In the genomic region with DNA sequence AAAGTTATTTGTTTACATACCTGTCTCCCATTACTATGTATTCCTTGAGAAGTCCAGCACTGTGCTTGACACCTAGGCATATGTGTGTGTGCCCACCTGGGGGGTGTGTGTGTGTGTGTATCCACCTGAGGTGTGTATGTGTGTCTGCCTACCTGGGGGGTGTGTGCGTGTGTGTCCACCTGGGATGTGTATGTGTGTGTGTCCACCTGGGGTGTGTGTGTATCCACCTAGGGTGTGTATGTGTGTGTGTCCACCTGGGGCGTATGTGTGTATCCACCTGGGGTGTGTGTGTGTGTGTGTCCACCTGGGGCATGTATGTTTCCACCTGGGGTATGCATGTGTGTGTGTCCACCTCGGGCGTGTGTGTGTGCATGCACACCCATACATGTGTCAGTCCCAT, we compare ENCODE assay signal across 1 cellular context.
TF ChIP-seq lines count a peak whose summit lies in the region.

No MANE protein-coding gene starts in this region.

TF ChIP-seq in WTC11, 78 proteins besides CTCF, POLR2A, EP300 and RAD21 (continued from another document):
- TF ChIP-seq, protein P1, sequence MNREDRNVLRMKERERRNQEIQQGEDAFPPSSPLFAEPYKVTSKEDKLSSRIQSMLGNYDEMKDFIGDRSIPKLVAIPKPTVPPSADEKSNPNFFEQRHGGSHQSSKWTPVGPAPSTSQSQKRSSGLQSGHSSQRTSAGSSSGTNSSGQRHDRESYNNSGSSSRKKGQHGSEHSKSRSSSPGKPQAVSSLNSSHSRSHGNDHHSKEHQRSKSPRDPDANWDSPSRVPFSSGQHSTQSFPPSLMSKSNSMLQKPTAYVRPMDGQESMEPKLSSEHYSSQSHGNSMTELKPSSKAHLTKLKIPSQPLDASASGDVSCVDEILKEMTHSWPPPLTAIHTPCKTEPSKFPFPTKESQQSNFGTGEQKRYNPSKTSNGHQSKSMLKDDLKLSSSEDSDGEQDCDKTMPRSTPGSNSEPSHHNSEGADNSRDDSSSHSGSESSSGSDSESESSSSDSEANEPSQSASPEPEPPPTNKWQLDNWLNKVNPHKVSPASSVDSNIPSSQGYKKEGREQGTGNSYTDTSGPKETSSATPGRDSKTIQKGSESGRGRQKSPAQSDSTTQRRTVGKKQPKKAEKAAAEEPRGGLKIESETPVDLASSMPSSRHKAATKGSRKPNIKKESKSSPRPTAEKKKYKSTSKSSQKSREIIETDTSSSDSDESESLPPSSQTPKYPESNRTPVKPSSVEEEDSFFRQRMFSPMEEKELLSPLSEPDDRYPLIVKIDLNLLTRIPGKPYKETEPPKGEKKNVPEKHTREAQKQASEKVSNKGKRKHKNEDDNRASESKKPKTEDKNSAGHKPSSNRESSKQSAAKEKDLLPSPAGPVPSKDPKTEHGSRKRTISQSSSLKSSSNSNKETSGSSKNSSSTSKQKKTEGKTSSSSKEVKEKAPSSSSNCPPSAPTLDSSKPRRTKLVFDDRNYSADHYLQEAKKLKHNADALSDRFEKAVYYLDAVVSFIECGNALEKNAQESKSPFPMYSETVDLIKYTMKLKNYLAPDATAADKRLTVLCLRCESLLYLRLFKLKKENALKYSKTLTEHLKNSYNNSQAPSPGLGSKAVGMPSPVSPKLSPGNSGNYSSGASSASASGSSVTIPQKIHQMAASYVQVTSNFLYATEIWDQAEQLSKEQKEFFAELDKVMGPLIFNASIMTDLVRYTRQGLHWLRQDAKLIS (CRISPR knock-in tag; IDR thresholded peaks at IDR 0.05; ENCODE audit: borderline replicate concordance), result no peak
- no peak for TF ChIP-seq ELF4 (CRISPR knock-in tag; IDR thresholded peaks at IDR 0.05; ENCODE audit: low read depth)
- TF ChIP-seq, protein P2, sequence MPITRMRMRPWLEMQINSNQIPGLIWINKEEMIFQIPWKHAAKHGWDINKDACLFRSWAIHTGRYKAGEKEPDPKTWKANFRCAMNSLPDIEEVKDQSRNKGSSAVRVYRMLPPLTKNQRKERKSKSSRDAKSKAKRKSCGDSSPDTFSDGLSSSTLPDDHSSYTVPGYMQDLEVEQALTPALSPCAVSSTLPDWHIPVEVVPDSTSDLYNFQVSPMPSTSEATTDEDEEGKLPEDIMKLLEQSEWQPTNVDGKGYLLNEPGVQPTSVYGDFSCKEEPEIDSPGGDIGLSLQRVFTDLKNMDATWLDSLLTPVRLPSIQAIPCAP (CRISPR knock-in tag; IDR thresholded peaks at IDR 0.05), result no peak
- no peak for TF ChIP-seq ZNF416 (CRISPR knock-in tag; IDR thresholded peaks at IDR 0.05)
- no peak for TF ChIP-seq FOXJ3 (CRISPR knock-in tag; IDR thresholded peaks at IDR 0.05; ENCODE audit: borderline replicate concordance)
- TF ChIP-seq, protein P3, sequence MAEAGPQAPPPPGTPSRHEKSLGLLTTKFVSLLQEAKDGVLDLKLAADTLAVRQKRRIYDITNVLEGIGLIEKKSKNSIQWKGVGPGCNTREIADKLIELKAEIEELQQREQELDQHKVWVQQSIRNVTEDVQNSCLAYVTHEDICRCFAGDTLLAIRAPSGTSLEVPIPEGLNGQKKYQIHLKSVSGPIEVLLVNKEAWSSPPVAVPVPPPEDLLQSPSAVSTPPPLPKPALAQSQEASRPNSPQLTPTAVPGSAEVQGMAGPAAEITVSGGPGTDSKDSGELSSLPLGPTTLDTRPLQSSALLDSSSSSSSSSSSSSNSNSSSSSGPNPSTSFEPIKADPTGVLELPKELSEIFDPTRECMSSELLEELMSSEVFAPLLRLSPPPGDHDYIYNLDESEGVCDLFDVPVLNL (CRISPR knock-in tag; IDR thresholded peaks at IDR 0.05; ENCODE audit: borderline replicate concordance, low read depth), result no peak
- no peak for TF ChIP-seq ATF1 (CRISPR knock-in tag; IDR thresholded peaks at IDR 0.05)
- no peak for TF ChIP-seq RELA (CRISPR knock-in tag; IDR thresholded peaks at IDR 0.05; ENCODE audit: borderline replicate concordance)
- TF ChIP-seq ZNF121 (CRISPR knock-in tag; IDR thresholded peaks at IDR 0.05), result no peak
- TF ChIP-seq, protein P4, sequence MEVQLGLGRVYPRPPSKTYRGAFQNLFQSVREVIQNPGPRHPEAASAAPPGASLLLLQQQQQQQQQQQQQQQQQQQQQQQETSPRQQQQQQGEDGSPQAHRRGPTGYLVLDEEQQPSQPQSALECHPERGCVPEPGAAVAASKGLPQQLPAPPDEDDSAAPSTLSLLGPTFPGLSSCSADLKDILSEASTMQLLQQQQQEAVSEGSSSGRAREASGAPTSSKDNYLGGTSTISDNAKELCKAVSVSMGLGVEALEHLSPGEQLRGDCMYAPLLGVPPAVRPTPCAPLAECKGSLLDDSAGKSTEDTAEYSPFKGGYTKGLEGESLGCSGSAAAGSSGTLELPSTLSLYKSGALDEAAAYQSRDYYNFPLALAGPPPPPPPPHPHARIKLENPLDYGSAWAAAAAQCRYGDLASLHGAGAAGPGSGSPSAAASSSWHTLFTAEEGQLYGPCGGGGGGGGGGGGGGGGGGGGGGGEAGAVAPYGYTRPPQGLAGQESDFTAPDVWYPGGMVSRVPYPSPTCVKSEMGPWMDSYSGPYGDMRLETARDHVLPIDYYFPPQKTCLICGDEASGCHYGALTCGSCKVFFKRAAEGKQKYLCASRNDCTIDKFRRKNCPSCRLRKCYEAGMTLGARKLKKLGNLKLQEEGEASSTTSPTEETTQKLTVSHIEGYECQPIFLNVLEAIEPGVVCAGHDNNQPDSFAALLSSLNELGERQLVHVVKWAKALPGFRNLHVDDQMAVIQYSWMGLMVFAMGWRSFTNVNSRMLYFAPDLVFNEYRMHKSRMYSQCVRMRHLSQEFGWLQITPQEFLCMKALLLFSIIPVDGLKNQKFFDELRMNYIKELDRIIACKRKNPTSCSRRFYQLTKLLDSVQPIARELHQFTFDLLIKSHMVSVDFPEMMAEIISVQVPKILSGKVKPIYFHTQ (CRISPR knock-in tag; IDR thresholded peaks at IDR 0.05), result no peak
- no peak for TF ChIP-seq OVOL2 (CRISPR knock-in tag; IDR thresholded peaks at IDR 0.05; ENCODE audit: borderline replicate concordance)
- TF ChIP-seq, protein P5, sequence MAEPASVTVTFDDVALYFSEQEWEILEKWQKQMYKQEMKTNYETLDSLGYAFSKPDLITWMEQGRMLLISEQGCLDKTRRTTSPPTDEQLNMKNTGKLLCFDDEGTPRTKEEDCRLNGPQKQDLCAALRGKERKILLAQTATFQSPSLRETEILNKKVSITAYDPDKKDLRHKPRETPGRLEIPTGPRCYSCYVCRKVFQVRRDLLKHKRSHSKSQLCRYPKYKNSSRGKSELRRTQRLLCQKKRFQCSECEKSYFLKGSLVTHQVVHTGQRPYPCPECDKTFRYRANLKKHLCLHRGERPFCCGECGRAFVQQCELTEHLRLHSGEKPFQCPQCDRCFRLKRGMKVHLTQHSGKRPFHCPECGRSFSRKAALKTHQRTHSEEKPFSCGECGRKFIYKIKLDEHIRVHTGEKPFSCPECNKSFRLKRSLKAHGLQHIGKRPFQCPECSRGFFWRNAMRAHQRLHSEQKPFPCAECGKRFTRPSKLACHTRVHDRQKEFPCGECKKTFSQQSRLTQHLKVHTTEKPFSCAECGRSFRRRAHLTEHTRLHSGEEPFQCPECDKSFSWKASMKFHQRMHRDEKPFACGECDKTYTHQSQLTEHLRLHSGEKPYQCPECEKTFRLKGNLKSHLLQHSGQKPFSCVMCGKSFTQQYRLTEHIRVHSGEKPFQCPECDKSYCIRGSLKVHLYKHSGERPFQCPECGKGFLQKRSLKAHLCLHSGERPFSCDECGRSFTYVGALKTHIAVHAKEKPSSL (CRISPR knock-in tag; conservative IDR thresholded peaks at IDR 0.05), result no peak
- no peak for TF ChIP-seq SP1 (CRISPR knock-in tag; conservative IDR thresholded peaks at IDR 0.05)
- TF ChIP-seq IRF2 (CRISPR knock-in tag; IDR thresholded peaks at IDR 0.05; ENCODE audit: borderline replicate concordance, low read depth), result no peak
- TF ChIP-seq, protein P6, sequence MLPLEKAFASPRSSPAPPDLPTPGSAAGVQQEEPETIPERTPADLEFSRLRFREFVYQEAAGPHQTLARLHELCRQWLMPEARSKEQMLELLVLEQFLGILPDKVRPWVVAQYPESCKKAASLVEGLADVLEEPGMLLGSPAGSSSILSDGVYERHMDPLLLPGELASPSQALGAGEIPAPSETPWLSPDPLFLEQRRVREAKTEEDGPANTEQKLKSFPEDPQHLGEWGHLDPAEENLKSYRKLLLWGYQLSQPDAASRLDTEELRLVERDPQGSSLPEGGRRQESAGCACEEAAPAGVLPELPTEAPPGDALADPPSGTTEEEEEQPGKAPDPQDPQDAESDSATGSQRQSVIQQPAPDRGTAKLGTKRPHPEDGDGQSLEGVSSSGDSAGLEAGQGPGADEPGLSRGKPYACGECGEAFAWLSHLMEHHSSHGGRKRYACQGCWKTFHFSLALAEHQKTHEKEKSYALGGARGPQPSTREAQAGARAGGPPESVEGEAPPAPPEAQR (CRISPR knock-in tag; IDR thresholded peaks at IDR 0.05), result no peak
- no peak for TF ChIP-seq TCF7 (CRISPR knock-in tag; IDR thresholded peaks at IDR 0.05; ENCODE audit: low read depth)
TF ChIP-seq in WTC11: peak in this region for 0.
